ENCODE assay signal across 26 cellular contexts in genomic region chr18:58979615-58980014, GRCh38.
A peak's percentile ranks its signal among the peaks of the same experiment; 100 is the strongest.
DNase-seq lines count a peak whose midpoint lies in the region; ATAC-seq, FAIRE-seq and TF ChIP-seq lines count a peak whose summit lies in the region.
"Had no signal": no experiment of that assay in that cellular context is flagged by ENCODE, and none has a peak within 500 bp of the region (broad histone marks: within the 10 kb centered on the region; RNA-seq: fewer than 3 reads in every experiment).

No MANE protein-coding gene starts in this region.

- 91% methylated on average over 6 of the region's 6 CpGs; no CpG with 5 or more reads in 1 of the 2 experiments for WGBS in H1 (ENCODE audit: extremely low coverage in 1 of 2, insufficient coverage in 1 of 2, insufficient read length in 1 of 2, insufficient replicate concordance in 2 of 2, low coverage in 1 of 2, low lambda C conversion rate in 2 of 2, missing lambda C conversion rate in 1 of 2), 2 experiments
- WGBS in neuronal stem cell (ENCODE audit: extremely low coverage in 2 of 2, insufficient read length in 2 of 2, insufficient replicate concordance in 1 of 2), 2 donors, result no CpG with 5 or more reads among the region's 6 CpGs

- H3K23me2 ChIP-seq in H1 (ENCODE audit: low read depth, low read length), result no peaks in the 10 kb centered on the region

- H3K79me1 ChIP-seq in H1 (ENCODE audit: low read depth, low read length), result no peaks in the 10 kb centered on the region; the same call in 1 of the 2 replicates
- H3K79me1 ChIP-seq in neuronal stem cell (ENCODE audit: low read depth, low read length), result no peaks in the 10 kb centered on the region

- no peaks in the 10 kb centered on the region for H3K9me3 ChIP-seq in H1 (ENCODE audit: insufficient read depth in 2 of 2, low read depth in 1 of 2, low read length in 1 of 2)
- H3K9me3 ChIP-seq in neuronal stem cell (replicated peaks in 1 of 2; ENCODE audit: control insufficient read depth in 2 of 2, insufficient read depth in 1 of 2, low read depth in 1 of 2, low read length in 2 of 2), result peaks cover 0 to 3% of the 10 kb centered on the region in 2 donors
- H3K9me3 ChIP-seq: BLaER1 treated with 17β-estradiol and CSF1 and Interleukin-3, amounts not matched to agents 10 nM and 100 nM; SJSA1 had no signal

- H2BK15ac ChIP-seq in H1 (ENCODE audit: low read length) (no peak overlapping the region), neuronal stem cell (ENCODE audit: low read length) (no peak overlapping the region)

- H4K8ac ChIP-seq in H1 (ENCODE audit: extremely low read depth, insufficient read depth, low read length) (no peak overlapping the region), neuronal stem cell (ENCODE audit: low read depth, low read length) (no peak overlapping the region)

- H2BK20ac ChIP-seq in H1 (ENCODE audit: low read length), result no peak overlapping the region

- no peak overlapping the region for H4K91ac ChIP-seq in H1 (replicated peaks; ENCODE audit: insufficient read length, low read length)
- no peak overlapping the region for H4K91ac ChIP-seq in neuronal stem cell (ENCODE audit: low read depth, low read length, poor library complexity)

- H3K18ac ChIP-seq in H1 (ENCODE audit: extremely low read depth, low read length) (no peak overlapping the region), neuronal stem cell (ENCODE audit: low read length) (no peak overlapping the region)

- no peak overlapping the region for H3K56ac ChIP-seq in H1 (replicated peaks; ENCODE audit: insufficient read length, low read depth, low read length)

- no peak for ATAC-seq in activated T-cell treated with anti-CD3 and anti-CD28 coated beads, Interleukin-2, amount 50 U/mL, for 72 hours (replicated peaks in 1 of 2)
- ATAC-seq in stimulated activated naive B cell treated with anti-CD40 and anti-IgM and Interleukin-4, amounts not matched to agents 10 μg/mL and 1 μg/mL and 100 μg/mL, for 72 hours (replicated peaks), result no peak
- ATAC-seq in HG02610 (IDR thresholded peaks at IDR 0.05; ENCODE audit: unreplicated experiment), result no peak
- ATAC-seq: CD8-positive, alpha-beta T cell; HCT116 had no signal

- H4K20me1 ChIP-seq in H1 (replicated peaks in 1 of 2; ENCODE audit: control insufficient read depth in 1 of 2, insufficient read depth in 2 of 2, low read length in 2 of 2), result peaks cover 0 to 8% of the 10 kb centered on the region in 2 experiments
- H4K20me1 ChIP-seq: BLaER1 treated with 17β-estradiol and CSF1 and Interleukin-3, amounts not matched to agents 10 nM and 100 nM had no signal

- TF ChIP-seq CTCF in H1 (IDR thresholded peaks at IDR 0.05; ENCODE audit: control extremely low read depth in 1 of 3, insufficient read depth in 1 of 3, low read depth in 1 of 3, low read length in 3 of 3), result no peak

- no peak; a peak in 1 of 3 replicates for TF ChIP-seq POLR2A in H1 (IDR thresholded peaks at IDR 0.05; ENCODE audit: control extremely low read depth in 1 of 2, low read depth in 2 of 2, low read length in 2 of 2)

- peaks cover 9% of the 10 kb centered on the region for H3K4me1 Mint-ChIP-seq in activated T-cell treated with anti-CD3 and anti-CD28 coated beads, Interleukin-2, amount 50 U/mL, for 72 hours (ENCODE audit: low read depth)
- peaks cover 24 to 41% of the 10 kb centered on the region in 2 donors for H3K4me1 Mint-ChIP-seq in stimulated activated naive B cell treated with anti-CD40 and anti-IgM and Interleukin-4, amounts not matched to agents 10 μg/mL and 1 μg/mL and 100 μg/mL, for 72 hours

- no peak overlapping the region for H2BK12ac ChIP-seq in H1 (ENCODE audit: low read depth, low read length)
- no peak overlapping the region for H2BK12ac ChIP-seq in neuronal stem cell (ENCODE audit: low read length)

- no peak for TF ChIP-seq EP300 in H1 (IDR thresholded peaks at IDR 0.05; ENCODE audit: borderline replicate concordance in 1 of 2, low read depth in 2 of 2, low read length in 2 of 2)

- H3K4me1 ChIP-seq in H1 (replicated peaks in 1 of 4; ENCODE audit: control insufficient read depth in 3 of 4, insufficient read depth in 4 of 4, low read length in 3 of 4) (no peaks in the 10 kb centered on the region), neuronal stem cell (ENCODE audit: control insufficient read depth in 2 of 2, insufficient read depth in 1 of 2, low read depth in 1 of 2, low read length in 2 of 2) (peaks cover 0 to 3% of the 10 kb centered on the region in 2 donors)
- H3K4me1 ChIP-seq: SJSA1 had no signal

- no peaks in the 10 kb centered on the region for H3K9me3 Mint-ChIP-seq in activated T-cell treated with anti-CD3 and anti-CD28 coated beads, Interleukin-2, amount 50 U/mL, for 72 hours
- no peaks in the 10 kb centered on the region for H3K9me3 Mint-ChIP-seq in stimulated activated naive B cell treated with anti-CD40 and anti-IgM and Interleukin-4, amounts not matched to agents 10 μg/mL and 1 μg/mL and 100 μg/mL, for 72 hours
- H3K9me3 Mint-ChIP-seq: CD8-positive, alpha-beta T cell had no signal

- peaks cover 31% of the 10 kb centered on the region for H3K27me3 Mint-ChIP-seq in activated T-cell treated with anti-CD3 and anti-CD28 coated beads, Interleukin-2, amount 50 U/mL, for 72 hours (ENCODE audit: low read depth)
- H3K27me3 Mint-ChIP-seq in stimulated activated naive B cell treated with anti-CD40 and anti-IgM and Interleukin-4, amounts not matched to agents 10 μg/mL and 1 μg/mL and 100 μg/mL, for 72 hours, result no peaks in the 10 kb centered on the region

- H3K4me3 Mint-ChIP-seq in activated T-cell treated with anti-CD3 and anti-CD28 coated beads, Interleukin-2, amount 50 U/mL, for 72 hours, result no peak overlapping the region
- H3K4me3 Mint-ChIP-seq in stimulated activated naive B cell treated with anti-CD40 and anti-IgM and Interleukin-4, amounts not matched to agents 10 μg/mL and 1 μg/mL and 100 μg/mL, for 72 hours, result peak overlapping the region; percentile 3 to 8
- H3K4me3 Mint-ChIP-seq: CD8-positive, alpha-beta T cell had no signal

- H3K14ac ChIP-seq in H1 (ENCODE audit: insufficient read length), result no peak overlapping the region
- H3K14ac ChIP-seq in neuronal stem cell (ENCODE audit: low read length), result no peak overlapping the region

- H3K79me2 ChIP-seq in H1 (ENCODE audit: control insufficient read depth in 1 of 2, insufficient read depth in 2 of 2, low read length in 2 of 2), result peaks cover 0 to 23% of the 10 kb centered on the region in 2 experiments; a peak in 2 of 4 replicates

- no peak for FAIRE-seq in H1 (lab: Jason Lieb, UNC)
- FAIRE-seq: GM12891, HTR-8/SVneo, RCC 7860 had no signal

- H3K27ac Mint-ChIP-seq in activated T-cell treated with anti-CD3 and anti-CD28 coated beads, Interleukin-2, amount 50 U/mL, for 72 hours, result peak overlapping the region; percentile 51
- peak overlapping the region; percentile 74 for H3K27ac Mint-ChIP-seq in stimulated activated naive B cell treated with anti-CD40 and anti-IgM and Interleukin-4, amounts not matched to agents 10 μg/mL and 1 μg/mL and 100 μg/mL, for 72 hours
- H3K27ac Mint-ChIP-seq: CD8-positive, alpha-beta T cell had no signal

- H3K4ac ChIP-seq in H1 (replicated peaks; ENCODE audit: insufficient read length, low read depth, low read length) (no peak overlapping the region), neuronal stem cell (ENCODE audit: low read length) (no peak overlapping the region)

- H2BK5ac ChIP-seq in H1 (ENCODE audit: low read depth, low read length) (no peak overlapping the region), neuronal stem cell (ENCODE audit: low read length) (no peak overlapping the region)

- TF ChIP-seq RAD21 in H1 (IDR thresholded peaks at IDR 0.05 in 1 of 2, conservative IDR thresholded peaks at IDR 0.05 in 1 of 2; ENCODE audit: low read depth in 2 of 2, low read length in 2 of 2), result no peak

- DNase-seq in activated T-cell treated with anti-CD3 and anti-CD28 coated beads, Interleukin-2, amount 50 U/mL, for 72 hours, result no peak
- no peak for DNase-seq in activated T-cell treated with anti-CD3 and anti-CD28 coated beads, Interleukin-2, amount 50 U/mL, for 48 hours
- DNase-seq in H1 (ENCODE audit: low read depth in 1 of 2, low spot score in 2 of 2), result peak in 1 of 2 experiments; percentile 36
- DNase-seq in neuronal stem cell (ENCODE audit: low spot score), result no peak
- no peak for DNase-seq in stimulated activated naive B cell treated with anti-CD40 and anti-IgM and Interleukin-4, amounts not matched to agents 10 μg/mL and 1 μg/mL and 100 μg/mL, for 72 hours
- DNase-seq in NCI-H1092 (lab: John Stamatoyannopoulos, UW), result no peak
- no peak for DNase-seq in activated naive CD4-positive, alpha-beta T cell (lab: John Stamatoyannopoulos, UW)
- DNase-seq: ACHN; CD8-positive, alpha-beta T cell; DMS 273 treated with DMSO at 0.1 percent for 48 hours; DMS79 treated with DMSO at 0.1 percent for 48 hours; IMR-90; NCI-H1694 treated with DMSO at 0.1 percent for 48 hours; NCI-H2081 treated with DMSO at 0.1 percent for 48 hours; NCI-H446; NCI-H526 treated with DMSO at 0.1 percent for 48 hours; OCI-M1 had no signal

- H3K9ac ChIP-seq in H1 (replicated peaks in 1 of 4; ENCODE audit: extremely low read depth in 1 of 4, low read depth in 3 of 4, low read length in 3 of 4) (no peak overlapping the region), neuronal stem cell (ENCODE audit: low read depth, low read length, poor library complexity) (peak overlapping the region; percentile 54)
- H3K9ac ChIP-seq: BLaER1 treated with 17β-estradiol and CSF1 and Interleukin-3, amounts not matched to agents 10 nM and 100 nM; KMS-11 had no signal

- POLR2A ChIA-PET in H1 (lab: Charles Lee; ENCODE audit: partially characterized antibody), result no interaction called here

- H3K4me2 ChIP-seq in H1 (ENCODE audit: insufficient read depth in 1 of 2, low read depth in 2 of 2, low read length in 2 of 2) (no peak overlapping the region), neuronal stem cell (ENCODE audit: insufficient read depth, low read length, poor library complexity, severe bottlenecking) (no peak overlapping the region)
- H3K4me2 ChIP-seq: BLaER1 treated with 17β-estradiol and CSF1 and Interleukin-3, amounts not matched to agents 10 nM and 100 nM; KMS-11 had no signal

- H2AFZ ChIP-seq in H1 (ENCODE audit: low read length) (no peak overlapping the region), neuronal stem cell (ENCODE audit: low read length) (no peak overlapping the region)

- no peak overlapping the region for H4K5ac ChIP-seq in H1 (ENCODE audit: insufficient read length, low read depth, low read length)

- H2AK5ac ChIP-seq in H1 (ENCODE audit: low read depth, low read length) (no peak overlapping the region), neuronal stem cell (ENCODE audit: low read depth, low read length) (no peak overlapping the region)

- peaks cover 0 to 4% of the 10 kb centered on the region in 2 donors for H3K36me3 Mint-ChIP-seq in activated T-cell treated with anti-CD3 and anti-CD28 coated beads, Interleukin-2, amount 50 U/mL, for 72 hours (ENCODE audit: insufficient read depth in 2 of 2)
- peaks cover 42 to 68% of the 10 kb centered on the region in 2 donors for H3K36me3 Mint-ChIP-seq in stimulated activated naive B cell treated with anti-CD40 and anti-IgM and Interleukin-4, amounts not matched to agents 10 μg/mL and 1 μg/mL and 100 μg/mL, for 72 hours
- H3K36me3 Mint-ChIP-seq: CD8-positive, alpha-beta T cell had no signal

- H3K27me3 ChIP-seq in H1 (replicated peaks in 1 of 4; ENCODE audit: control insufficient read depth in 3 of 4, extremely low read depth in 1 of 4, insufficient read depth in 3 of 4, low read length in 3 of 4) (no peaks in the 10 kb centered on the region), neuronal stem cell (ENCODE audit: control insufficient read depth in 3 of 3, insufficient read depth in 3 of 3, low read depth in 1 of 3, low read length in 3 of 3) (no peaks in the 10 kb centered on the region)
- H3K27me3 ChIP-seq: BLaER1 treated with 17β-estradiol and CSF1 and Interleukin-3, amounts not matched to agents 10 nM and 100 nM; SJSA1 had no signal

- H3K4me3 ChIP-seq in H1 (ENCODE audit: extremely low read depth in 1 of 4, insufficient read depth in 2 of 4, low read depth in 3 of 4, low read length in 4 of 4) (no peak overlapping the region), neuronal stem cell (ENCODE audit: low read length in 2 of 2) (no peak overlapping the region)
- H3K4me3 ChIP-seq: BLaER1 treated with 17β-estradiol and CSF1 and Interleukin-3, amounts not matched to agents 10 nM and 100 nM; SJSA1 had no signal

- peaks cover 24 to 67% (median 56%) of the 10 kb centered on the region in 4 experiments for H3K36me3 ChIP-seq in H1 (ENCODE audit: control insufficient read depth in 2 of 4, insufficient read depth in 4 of 4, low read length in 3 of 4)
- H3K36me3 ChIP-seq in neuronal stem cell (replicated peaks in 1 of 2; ENCODE audit: control insufficient read depth in 2 of 2, insufficient read depth in 2 of 2, low read length in 2 of 2), result peaks cover 29 to 88% of the 10 kb centered on the region in 2 donors
- H3K36me3 ChIP-seq: BLaER1 treated with 17β-estradiol and CSF1 and Interleukin-3, amounts not matched to agents 10 nM and 100 nM had no signal

- CTCF ChIA-PET in H1 (lab: Charles Lee; ENCODE audit: partially characterized antibody), result interaction anchor here (0.9 to 1.8 kb wide), 3 partner anchors 12 to 71 kb away, joined by 3 to 4 read pairs (median 4); no protein-coding TSS in a partner anchor

- no peak overlapping the region for H2BK120ac ChIP-seq in H1 (replicated peaks; ENCODE audit: low read depth, low read length)
- H2BK120ac ChIP-seq in neuronal stem cell (ENCODE audit: low read depth, low read length), result no peak overlapping the region

- H3K27ac ChIP-seq in H1 (ENCODE audit: low read depth, low read length) (no peak overlapping the region), neuronal stem cell (replicated peaks; ENCODE audit: low read length) (no peak overlapping the region)
- H3K27ac ChIP-seq: 22Rv1; BLaER1 treated with 17β-estradiol and CSF1 and Interleukin-3, amounts not matched to agents 10 nM and 100 nM; KMS-11; SJSA1 had no signal

- H3K23ac ChIP-seq in H1 (ENCODE audit: insufficient read length), result no peak overlapping the region
- no peak overlapping the region for H3K23ac ChIP-seq in neuronal stem cell (ENCODE audit: low read depth, low read length, poor library complexity)

Comparison
In these comparisons a context has a peak if more than half of its experiments do, and no peak if none do; other contexts are left out.
1. H3K4me3 Mint-ChIP-seq: peak in stimulated activated naive B cell treated with anti-CD40 and anti-IgM and Interleukin-4, amounts not matched to agents 10 μg/mL and 1 μg/mL and 100 μg/mL, for 72 hours (2 of 2); none in activated T-cell treated with anti-CD3 and anti-CD28 coated beads, Interleukin-2, amount 50 U/mL, for 72 hours (0 of 2).